In genomic region chr10:50508315-50509051, GRCh38 we compare ENCODE assay signal across 8 cellular contexts.
A peak's percentile ranks its signal among the peaks of the same experiment; 100 is the strongest.
DNase-seq lines count a peak whose midpoint lies in the region; ATAC-seq and TF ChIP-seq lines count a peak whose summit lies in the region.

No MANE protein-coding gene starts in this region.

- no peak for TF ChIP-seq CTCF in osteocyte (IDR thresholded peaks at IDR 0.05)

- H3K4me3 Mint-ChIP-seq in memory B cell (no peak overlapping the region), osteocyte (ENCODE audit: unreplicated experiment) (no peak overlapping the region)

- peak; percentile 64 for ATAC-seq in GM18511 (IDR thresholded peaks at IDR 0.05; ENCODE audit: unreplicated experiment)
- peak; percentile 72 for ATAC-seq in GM21515 (IDR thresholded peaks at IDR 0.05; ENCODE audit: unreplicated experiment)
- peak; percentile 71 for ATAC-seq in HG03575 (IDR thresholded peaks at IDR 0.05; ENCODE audit: extremely low read depth, insufficient number of reproducible peaks, low FRiP score, unreplicated experiment)
- ATAC-seq in memory B cell (ENCODE audit: low read depth), result peak; percentile 49

- H3K27ac Mint-ChIP-seq in memory B cell, result no peak overlapping the region
- H3K27ac Mint-ChIP-seq in osteocyte (ENCODE audit: unreplicated experiment), result no peak overlapping the region

- H3K36me3 Mint-ChIP-seq in memory B cell (peaks cover 11% of the 10 kb centered on the region), osteocyte (ENCODE audit: unreplicated experiment) (no peaks in the 10 kb centered on the region)

- H3K27me3 Mint-ChIP-seq in memory B cell (no peaks in the 10 kb centered on the region), osteocyte (ENCODE audit: unreplicated experiment) (no peaks in the 10 kb centered on the region)

- H3K9me3 Mint-ChIP-seq in memory B cell (no peaks in the 10 kb centered on the region), osteocyte (ENCODE audit: unreplicated experiment) (no peaks in the 10 kb centered on the region)

- peaks cover 42% of the 10 kb centered on the region for H3K4me1 Mint-ChIP-seq in memory B cell
- peaks cover 12% of the 10 kb centered on the region for H3K4me1 Mint-ChIP-seq in osteocyte (ENCODE audit: unreplicated experiment)

- no peak for DNase-seq in memory B cell (ENCODE audit: low spot score in 2 of 2)
- DNase-seq in NCI-H1930 (lab: John Stamatoyannopoulos, UW), result no peak
- no peak for DNase-seq in islet precursor cell
- DNase-seq in osteocyte (ENCODE audit: extremely low spot score, unreplicated experiment), result no peak
- no peak for DNase-seq in effector CD8-positive, alpha-beta T cell (lab: John Stamatoyannopoulos, UW)
